Comparison of ENCODE assay signal across 14 cellular contexts in genomic region chr11:117044287-117045035, GRCh38. TPM values are rescaled to one million over a fixed set of nuclear protein-coding genes. Genes with fewer than 3 reads are reported as not detected.
DNase-seq lines count a peak whose midpoint lies in the region; ATAC-seq, FAIRE-seq and TF ChIP-seq lines count a peak whose summit lies in the region.
"Had no signal": no experiment of that assay in that cellular context is flagged by ENCODE, and none has a peak within 500 bp of the region (broad histone marks: within the 10 kb centered on the region; RNA-seq: fewer than 3 reads in every experiment).

No MANE protein-coding gene starts in this region.

- no peaks in the 10 kb centered on the region for H3K9me3 ChIP-seq in kidney (ENCODE audit: control insufficient read depth in 1 of 2, low read length in 2 of 2)
- H3K9me3 ChIP-seq: suprapubic skin had no signal

- DNase-seq in activated T-cell treated with anti-CD3 and anti-CD28 coated beads, Interleukin-2, amount 50 U/mL, for 24 hours: no peak
- DNase-seq in activated T-cell treated with anti-CD3 and anti-CD28 coated beads, Interleukin-2, amount 50 U/mL, for 48 hours: no peak
- DNase-seq in kidney (no peak), NCI-H2081 (lab: John Stamatoyannopoulos, UW) (no peak)
- DNase-seq in stimulated activated naive B cell treated with anti-CD40 and anti-IgM and Interleukin-4, amounts not matched to agents 10 μg/mL and 1 μg/mL and 100 μg/mL, for 72 hours: no peak
- DNase-seq: 8988T, foreskin melanocyte, GOT3 had no signal

- H3K27ac ChIP-seq in cingulate gyrus (ENCODE audit: low read depth, low read length): peak overlapping the region; percentile 71
- peak overlapping the region; percentile 18 to 74 for H3K27ac ChIP-seq in kidney (ENCODE audit: low read depth in 2 of 2, low read length in 2 of 2)
- H3K27ac ChIP-seq: SK-N-MC, suprapubic skin, WERI-Rb-1 had no signal

- intact Hi-C loops in kidney (cut with DNase I): no loop called here

- H3K9ac ChIP-seq in kidney (ENCODE audit: low read length in 2 of 2): no peak overlapping the region

- H3K27ac Mint-ChIP-seq in activated T-cell treated with anti-CD3 and anti-CD28 coated beads, Interleukin-2, amount 50 U/mL, for 24 hours: peak overlapping the region; percentile 51
- H3K27ac Mint-ChIP-seq in stimulated activated naive B cell treated with anti-CD40 and anti-IgM and Interleukin-4, amounts not matched to agents 10 μg/mL and 1 μg/mL and 100 μg/mL, for 72 hours: peak overlapping the region; percentile 51

- no peak for TF ChIP-seq CTCF in kidney (IDR thresholded peaks at IDR 0.05; ENCODE audit: borderline replicate concordance, extremely low read depth, insufficient read depth)

- H3K9me3 Mint-ChIP-seq in activated T-cell treated with anti-CD3 and anti-CD28 coated beads, Interleukin-2, amount 50 U/mL, for 24 hours: no peaks in the 10 kb centered on the region
- no peaks in the 10 kb centered on the region for H3K9me3 Mint-ChIP-seq in stimulated activated naive B cell treated with anti-CD40 and anti-IgM and Interleukin-4, amounts not matched to agents 10 μg/mL and 1 μg/mL and 100 μg/mL, for 72 hours

- H3K36me3 Mint-ChIP-seq in activated T-cell treated with anti-CD3 and anti-CD28 coated beads, Interleukin-2, amount 50 U/mL, for 24 hours (ENCODE audit: low read depth): peaks cover 23% of the 10 kb centered on the region
- H3K36me3 Mint-ChIP-seq in stimulated activated naive B cell treated with anti-CD40 and anti-IgM and Interleukin-4, amounts not matched to agents 10 μg/mL and 1 μg/mL and 100 μg/mL, for 72 hours: peaks cover 2 to 9% of the 10 kb centered on the region in 2 donors

- H3K27me3 Mint-ChIP-seq in activated T-cell treated with anti-CD3 and anti-CD28 coated beads, Interleukin-2, amount 50 U/mL, for 24 hours: no peaks in the 10 kb centered on the region
- H3K27me3 Mint-ChIP-seq in stimulated activated naive B cell treated with anti-CD40 and anti-IgM and Interleukin-4, amounts not matched to agents 10 μg/mL and 1 μg/mL and 100 μg/mL, for 72 hours: no peaks in the 10 kb centered on the region

- no peak overlapping the region for H3K4me3 Mint-ChIP-seq in activated T-cell treated with anti-CD3 and anti-CD28 coated beads, Interleukin-2, amount 50 U/mL, for 24 hours
- H3K4me3 Mint-ChIP-seq in stimulated activated naive B cell treated with anti-CD40 and anti-IgM and Interleukin-4, amounts not matched to agents 10 μg/mL and 1 μg/mL and 100 μg/mL, for 72 hours: no peak overlapping the region

- no peak for FAIRE-seq in kidney (lab: Jason Lieb, UNC)

- peak overlapping the region; percentile 20 to 36 for H3K4me3 ChIP-seq in kidney (ENCODE audit: low read length in 2 of 2)
- H3K4me3 ChIP-seq: SK-N-MC, suprapubic skin had no signal

- H3K36me3 ChIP-seq in kidney (ENCODE audit: control insufficient read depth in 1 of 2, insufficient read depth in 2 of 2, low read length in 2 of 2): no peaks in the 10 kb centered on the region
- H3K36me3 ChIP-seq: suprapubic skin, WERI-Rb-1 had no signal

- ATAC-seq in stimulated activated naive B cell treated with anti-CD40 and anti-IgM and Interleukin-4, amounts not matched to agents 10 μg/mL and 1 μg/mL and 100 μg/mL, for 72 hours (replicated peaks): no peak
- ATAC-seq in HG02884 (IDR thresholded peaks at IDR 0.05; ENCODE audit: unreplicated experiment): no peak
- no peak for ATAC-seq in HG02763 (IDR thresholded peaks at IDR 0.05; ENCODE audit: unreplicated experiment)

- H3K4me1 Mint-ChIP-seq in activated T-cell treated with anti-CD3 and anti-CD28 coated beads, Interleukin-2, amount 50 U/mL, for 24 hours (ENCODE audit: low read depth): peaks cover 66% of the 10 kb centered on the region
- H3K4me1 Mint-ChIP-seq in stimulated activated naive B cell treated with anti-CD40 and anti-IgM and Interleukin-4, amounts not matched to agents 10 μg/mL and 1 μg/mL and 100 μg/mL, for 72 hours: peaks cover 31 to 67% of the 10 kb centered on the region in 2 donors

- peaks cover 12 to 25% of the 10 kb centered on the region in 2 donors for H3K4me1 ChIP-seq in kidney (ENCODE audit: control insufficient read depth in 1 of 2, insufficient read depth in 1 of 2, low read depth in 1 of 2, low read length in 2 of 2)

RNA-seq across cellular contexts. Expression of gene SIK3, which starts 53.8 kb away (rescaled TPM):
- total RNA-seq in kidney: 50.7 TPM
- polyA plus RNA-seq in kidney (ENCODE audit: insufficient read depth, low read depth, low replicate concordance): 12.3 TPM
